ENCODE assay signal across 35 cellular contexts in the genomic region with DNA sequence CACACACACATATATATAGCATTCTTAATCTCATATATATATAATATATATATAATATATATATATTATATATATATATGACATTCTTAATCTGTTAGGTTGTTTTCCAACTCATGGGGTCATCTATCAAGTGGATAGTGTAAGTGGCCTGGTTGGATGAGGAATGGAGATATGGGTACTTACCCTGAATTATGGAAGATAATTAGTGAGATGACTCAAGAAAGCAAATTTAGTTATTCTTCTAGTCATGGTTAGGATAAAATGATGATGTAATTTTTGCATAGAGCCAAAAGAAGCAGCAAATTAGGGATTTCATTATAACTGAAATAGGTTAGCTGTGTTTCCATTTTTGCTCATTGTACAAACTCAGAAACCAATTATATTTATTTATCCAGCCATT.
DNase-seq lines count a peak whose midpoint lies in the region; ATAC-seq, FAIRE-seq and TF ChIP-seq lines count a peak whose summit lies in the region.
"Had no signal": no experiment of that assay in that cellular context is flagged by ENCODE, and none has a peak within 500 bp of the region (broad histone marks: within the 10 kb centered on the region; RNA-seq: fewer than 3 reads in every experiment).

No MANE protein-coding gene starts in this region.

- intact Hi-C loops in K562 (cut with micrococcal nuclease) (no loop called here), tibial artery (cut with DNase I; ENCODE audit: low total_unique reads) (loop anchor here (10.0 kb wide), 2 partner anchors 343 to 857 kb away; partner anchors contain the start of gene BCL6), Right ventricle myocardium superior (cut with DNase I) (no loop called here)

- H3K79me2 ChIP-seq in SK-N-SH (ENCODE audit: insufficient read depth) (peaks cover 25% of the 10 kb centered on the region), K562 (ENCODE audit: control insufficient read depth, insufficient read depth, low read length) (no peaks in the 10 kb centered on the region)

- H3K4me3 ChIP-seq in SK-N-SH (ENCODE audit: low read depth in 2 of 2, low read length in 1 of 2), result no peak overlapping the region
- H3K4me3 ChIP-seq in HEK293 (ENCODE audit: low read depth, low read length), result no peak overlapping the region
- no peak overlapping the region for H3K4me3 ChIP-seq in K562
- no peak overlapping the region for H3K4me3 ChIP-seq in tibial artery
- H3K4me3 ChIP-seq: A549; BLaER1; BLaER1 treated with 17β-estradiol and CSF1 and Interleukin-3, amounts not matched to agents 10 nM and 100 nM had no signal

- H3F3A ChIP-seq in SK-N-SH (replicated peaks; ENCODE audit: insufficient read depth), result peaks cover 20% of the 10 kb centered on the region

- no peak for TF ChIP-seq POLR2A in K562 (conservative IDR thresholded peaks at IDR 0.05)

- CTCF ChIA-PET in SK-N-SH (lab: Yijun Ruan, JAX), result no interaction called here
- CTCF ChIA-PET in HEK293 (lab: Yijun Ruan, JAX), result no interaction called here
- CTCF ChIA-PET in K562 (lab: Yijun Ruan, JAX; ENCODE audit: low intra/inter-chr PET ratio), result no interaction called here

- no peaks in the 10 kb centered on the region for H3K9me3 ChIP-seq in SK-N-SH
- no peaks in the 10 kb centered on the region for H3K9me3 ChIP-seq in HEK293 (ENCODE audit: control insufficient read depth, insufficient read depth, low read depth, low read length)
- no peaks in the 10 kb centered on the region for H3K9me3 ChIP-seq in K562 (replicated peaks; ENCODE audit: control insufficient read depth, insufficient read depth, low read depth, low read length)
- no peaks in the 10 kb centered on the region for H3K9me3 ChIP-seq in tibial artery
- H3K9me3 ChIP-seq: A549; BE2C; BLaER1; BLaER1 treated with 17β-estradiol and CSF1 and Interleukin-3, amounts not matched to agents 10 nM and 100 nM; Caco-2 had no signal

- BruUV-seq in K562 (replicated peaks; lab: Mats Ljungman, UMichigan), result no TSS peak

- in situ Hi-C loops in K562 (cut with MboI), result no loop called here

- no peaks in the 10 kb centered on the region for H3K9me1 ChIP-seq in K562 (ENCODE audit: control insufficient read depth, insufficient read depth, low read length)

- no peaks in the 10 kb centered on the region for H4K20me1 ChIP-seq in SK-N-SH (ENCODE audit: insufficient read depth)
- H4K20me1 ChIP-seq in K562 (replicated peaks; ENCODE audit: control insufficient read depth, insufficient read depth, low read length), result no peaks in the 10 kb centered on the region
- H4K20me1 ChIP-seq: BLaER1; BLaER1 treated with 17β-estradiol and CSF1 and Interleukin-3, amounts not matched to agents 10 nM and 100 nM had no signal

- ATAC-seq in SK-N-SH treated with all-trans-retinoic acid at 6 μM for 48 hours (no peak), K562 (no peak), Right ventricle myocardium superior (ENCODE audit: poor library complexity) (no peak)
- ATAC-seq: A549; CD8-positive, alpha-beta T cell had no signal

- H3K4me2 ChIP-seq in SK-N-SH, result no peak overlapping the region
- no peak overlapping the region for H3K4me2 ChIP-seq in K562 (ENCODE audit: insufficient read depth, low read length)
- H3K4me2 ChIP-seq: A549, BLaER1 had no signal

- TF ChIP-seq RAD21 in SK-N-SH (IDR thresholded peaks at IDR 0.05; ENCODE audit: low read length) (no peak), K562 (CRISPR knock-in tag; conservative IDR thresholded peaks at IDR 0.05 in 1 of 2, IDR thresholded peaks at IDR 0.05 in 1 of 2) (no peak)

- FAIRE-seq in K562 (lab: Jason Lieb, UNC), result no peak
- FAIRE-seq: A204.1, A549, D721Med had no signal

- H3K27ac ChIP-seq in SK-N-SH (ENCODE audit: low read depth in 2 of 2, low read length in 1 of 2) (no peak overlapping the region), HEK293 (ENCODE audit: extremely low read depth, low read depth, low read length) (no peak overlapping the region), K562 (ENCODE audit: extremely low read depth, low read depth, low read length) (no peak overlapping the region), tibial artery (peak overlapping the region; percentile 18 to 77)
- H3K27ac ChIP-seq: 22Rv1; A549; BLaER1; BLaER1 treated with 17β-estradiol and CSF1 and Interleukin-3, amounts not matched to agents 10 nM and 100 nM; C4-2B had no signal

- H3K9ac ChIP-seq in SK-N-SH, result no peak overlapping the region
- H3K9ac ChIP-seq in K562 (ENCODE audit: insufficient read depth in 1 of 2, low read depth in 2 of 2, low read length in 2 of 2), result no peak overlapping the region
- H3K9ac ChIP-seq: BLaER1; BLaER1 treated with 17β-estradiol and CSF1 and Interleukin-3, amounts not matched to agents 10 nM and 100 nM had no signal

- TF ChIP-seq CTCF in SK-N-SH (IDR thresholded peaks at IDR 0.05) (no peak), HEK293 (tag by site-specific recombination; IDR thresholded peaks at IDR 0.05) (no peak), K562 (IDR thresholded peaks at IDR 0.05 in 2 of 3, conservative IDR thresholded peaks at IDR 0.05 in 1 of 3; ENCODE audit: insufficient read depth in 2 of 3, low read depth in 1 of 3, low read length in 3 of 3) (no peak), tibial artery (IDR thresholded peaks at IDR 0.05) (no peak)

- TF ChIP-seq EP300 in SK-N-SH (IDR thresholded peaks at IDR 0.05; ENCODE audit: borderline replicate concordance in 1 of 2, low read depth in 1 of 2, low read length in 1 of 2), result no peak
- TF ChIP-seq EP300 in K562 (IDR thresholded peaks at IDR 0.05; ENCODE audit: low read length), result no peak

- DNase-seq in SK-N-SH, result no peak
- no peak for DNase-seq in K562 (ENCODE audit: extremely low read depth in 1 of 4, low spot score in 3 of 4)
- no peak for DNase-seq in tibial artery
- DNase-seq in NCI-H345 treated with DMSO at 0.1 percent for 48 hours (lab: John Stamatoyannopoulos, UW; ENCODE audit: unreplicated experiment), result no peak
- no peak for DNase-seq in stimulated activated CD8-positive, alpha-beta memory T cell treated with anti-CD3 and anti-CD28 coated beads, Interleukin-4, amount 100 ng/mL, for 48 hours
- no peak for DNase-seq in Right ventricle myocardium superior
- DNase-seq: 8988T; ACHN; AML-193; BE2C; C1 segment of cervical spinal cord; Caco-2; Calu3; CD4-positive, alpha-beta memory T cell; CD4-positive, alpha-beta T cell; CD4-positive, CD25-positive, alpha-beta regulatory T cell; CD8-positive, alpha-beta memory T cell; CD8-positive, alpha-beta T cell; COR-L47; DMS 273 treated with DMSO at 0.1 percent for 48 hours; DMS153; DMS53; DMS79; DMS79 treated with DMSO at 0.1 percent for 48 hours; DND-41; EL had no signal

- H2AFZ ChIP-seq in SK-N-SH (ENCODE audit: low read depth) (no peak overlapping the region), K562 (ENCODE audit: low read depth, low read length) (no peak overlapping the region)

- no peaks in the 10 kb centered on the region for H3K9me2 ChIP-seq in SK-N-SH

- H3K27me3 ChIP-seq in SK-N-SH (ENCODE audit: insufficient read depth) (no peaks in the 10 kb centered on the region), K562 (ENCODE audit: control insufficient read depth in 2 of 2, insufficient read depth in 2 of 2, low read length in 2 of 2) (no peaks in the 10 kb centered on the region), tibial artery (no peaks in the 10 kb centered on the region)
- H3K27me3 ChIP-seq: BE2C; BLaER1; BLaER1 treated with 17β-estradiol and CSF1 and Interleukin-3, amounts not matched to agents 10 nM and 100 nM had no signal

- H3K36me3 ChIP-seq in SK-N-SH (replicated peaks in 1 of 2; ENCODE audit: control insufficient read depth in 1 of 2, insufficient read depth in 2 of 2, low read length in 1 of 2), result peaks cover 0 to 9% of the 10 kb centered on the region in 2 experiments
- H3K36me3 ChIP-seq in HEK293 (ENCODE audit: control insufficient read depth in 2 of 2, insufficient read depth in 1 of 2, low read length in 2 of 2), result no peaks in the 10 kb centered on the region
- H3K36me3 ChIP-seq in K562 (ENCODE audit: control insufficient read depth, insufficient read depth, low read length), result no peaks in the 10 kb centered on the region
- H3K36me3 ChIP-seq in tibial artery, result no peaks in the 10 kb centered on the region
- H3K36me3 ChIP-seq: BE2C; BLaER1; BLaER1 treated with 17β-estradiol and CSF1 and Interleukin-3, amounts not matched to agents 10 nM and 100 nM had no signal

- POLR2A ChIA-PET in SK-N-SH (lab: Yijun Ruan, JAX) (no interaction called here), HEK293 (lab: Yijun Ruan, JAX) (no interaction called here), K562 (lab: Yijun Ruan, JAX) (no interaction called here)

- H3K4me1 ChIP-seq in SK-N-SH (ENCODE audit: control insufficient read depth in 1 of 2, insufficient read depth in 2 of 2, low read depth in 1 of 2, low read length in 1 of 2), result no peaks in the 10 kb centered on the region; a peak in 2 of 4 replicates
- H3K4me1 ChIP-seq in HEK293 (ENCODE audit: control insufficient read depth, insufficient read depth, low read length), result no peaks in the 10 kb centered on the region
- no peaks in the 10 kb centered on the region for H3K4me1 ChIP-seq in K562 (replicated peaks in 1 of 2; ENCODE audit: control insufficient read depth in 2 of 2, insufficient read depth in 2 of 2, low read length in 2 of 2)
- peaks cover 0 to 96% (median 31%) of the 10 kb centered on the region in 4 donors for H3K4me1 ChIP-seq in tibial artery
- H3K4me1 ChIP-seq: A549, BE2C, BLaER1, Caco-2 had no signal

TF ChIP-seq in SK-N-SH treated with all-trans-retinoic acid at 6 μM for 48 hours, 23 proteins besides CTCF, POLR2A, EP300 and RAD21 (continues in another document):
- TF ChIP-seq TCF4 (CRISPR knock-in tag; IDR thresholded peaks at IDR 0.05; ENCODE audit: borderline replicate concordance), result no peak

TF ChIP-seq in SK-N-SH, 30 proteins besides CTCF, POLR2A, EP300 and RAD21 (continues in another document):
- TF ChIP-seq POLR2AphosphoS5 (IDR thresholded peaks at IDR 0.05; ENCODE audit: low read depth, low read length), result no peak
- TF ChIP-seq YY1 (IDR thresholded peaks at IDR 0.05; ENCODE audit: low read depth), result no peak
- no peak for TF ChIP-seq GATA2 (CRISPR knock-in tag; IDR thresholded peaks at IDR 0.05)
- no peak for TF ChIP-seq CHD2 (IDR thresholded peaks at IDR 0.05; ENCODE audit: low read length, partially characterized antibody)
- TF ChIP-seq NRF1 (IDR thresholded peaks at IDR 0.05; ENCODE audit: low read depth, low read length), result no peak

TF ChIP-seq in K562, 482 proteins besides CTCF, POLR2A, EP300 and RAD21:
- TF ChIP-seq ZNF217 (CRISPR knock-in tag; IDR thresholded peaks at IDR 0.05), result no peak
- TF ChIP-seq, protein P1, sequence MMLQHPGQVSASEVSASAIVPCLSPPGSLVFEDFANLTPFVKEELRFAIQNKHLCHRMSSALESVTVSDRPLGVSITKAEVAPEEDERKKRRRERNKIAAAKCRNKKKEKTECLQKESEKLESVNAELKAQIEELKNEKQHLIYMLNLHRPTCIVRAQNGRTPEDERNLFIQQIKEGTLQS (IDR thresholded peaks at IDR 0.05), result peak; percentile 11; the same call in 1 of the 2 replicates
- TF ChIP-seq, protein P1 (CRISPR knock-in tag; conservative IDR thresholded peaks at IDR 0.05), result no peak

Comparison
In these comparisons a context has a peak if more than half of its experiments do, and no peak if none do; other contexts are left out.
1. H3K27ac ChIP-seq: peak in tibial artery (2 of 2); none in SK-N-SH (0 of 2), HEK293 (single experiment) and K562 (single experiment).